Comparison of ENCODE assay signal across 8 cellular contexts in the genomic region with DNA sequence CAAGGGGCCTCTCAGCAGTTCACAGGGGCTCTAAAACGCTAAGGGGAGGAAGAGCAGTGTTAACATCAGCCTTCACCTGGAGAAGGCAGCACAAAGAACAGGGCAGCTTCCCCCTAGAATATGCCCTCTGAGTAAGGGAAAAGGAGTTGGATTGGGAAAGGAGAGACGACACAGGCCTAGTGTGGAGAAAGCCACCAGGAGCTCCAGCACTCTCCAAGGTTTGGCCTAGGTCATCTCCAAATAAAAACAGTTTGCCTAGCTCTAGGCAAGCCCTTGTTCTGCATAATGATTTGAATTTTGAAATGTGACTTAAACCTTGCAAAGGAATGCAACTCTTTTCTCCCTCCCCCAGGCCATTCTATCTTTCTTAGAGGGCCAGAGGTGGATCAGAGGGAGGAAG.
DNase-seq lines count a peak whose midpoint lies in the region; ATAC-seq and TF ChIP-seq lines count a peak whose summit lies in the region.

No MANE protein-coding gene starts in this region.

- peak overlapping the region; percentile 23 for H2BK120ac ChIP-seq in trophoblast cell (ENCODE audit: insufficient read depth, low read length, poor library complexity)

- H3K27me3 ChIP-seq in trophoblast cell (ENCODE audit: insufficient read depth, low read length), result no peaks in the 10 kb centered on the region

- peaks cover 10 to 19% of the 10 kb centered on the region in 2 experiments for H3K4me1 ChIP-seq in trophoblast cell (ENCODE audit: control insufficient read depth in 1 of 2, insufficient read depth in 2 of 2, low read length in 2 of 2)

- peak overlapping the region; percentile 13 for H3K18ac ChIP-seq in trophoblast cell (ENCODE audit: low read length)

- DNase-seq in EL (peak; percentile 17), fibroblast of peridontal ligament (ENCODE audit: extremely low read depth) (peak; percentile 31), trophoblast cell (peak in 1 of 2 donors; percentile 24), NCI-H2196 treated with DMSO at 0.1 percent for 48 hours (lab: John Stamatoyannopoulos, UW; ENCODE audit: unreplicated experiment) (no peak)

- peak overlapping the region; percentile 6 for H3K4ac ChIP-seq in trophoblast cell (ENCODE audit: low read depth, low read length)

- no CpG with 5 or more reads among the region's 2 CpGs for WGBS in trophoblast cell (ENCODE audit: extremely low coverage, insufficient coverage, insufficient read length)

- peak overlapping the region; percentile 3 for H4K12ac ChIP-seq in trophoblast cell (ENCODE audit: low read depth, low read length)

- H3K9ac ChIP-seq in trophoblast cell (ENCODE audit: low read length), result no peak overlapping the region

- ATAC-seq in SK-N-SH treated with all-trans-retinoic acid at 6 μM for 48 hours (peak; percentile 12), GM21526 (IDR thresholded peaks at IDR 0.05; ENCODE audit: low FRiP score, unreplicated experiment) (no peak), HG03354 (IDR thresholded peaks at IDR 0.05; ENCODE audit: poor library complexity, severe bottlenecking, unreplicated experiment) (no peak), GM21717 (IDR thresholded peaks at IDR 0.05; ENCODE audit: unreplicated experiment) (no peak)

- peak overlapping the region; percentile 57 for H3K4me2 ChIP-seq in trophoblast cell (ENCODE audit: low read length)

- peak overlapping the region; percentile 48 for H2AK5ac ChIP-seq in trophoblast cell (ENCODE audit: low read length)

- peak overlapping the region; percentile 69 for H4K91ac ChIP-seq in trophoblast cell (ENCODE audit: low read depth, low read length)

- no peaks in the 10 kb centered on the region for H3K36me3 ChIP-seq in trophoblast cell (ENCODE audit: control insufficient read depth in 1 of 2, insufficient read depth in 2 of 2, low read length in 2 of 2)

- peak overlapping the region; percentile 64 for H4K8ac ChIP-seq in trophoblast cell (ENCODE audit: low read depth, low read length)

- H3K27ac ChIP-seq in trophoblast cell (ENCODE audit: low read depth, low read length), result peak overlapping the region; percentile 84

- H2BK12ac ChIP-seq in trophoblast cell (ENCODE audit: low read length), result peak overlapping the region; percentile 7

- peak overlapping the region; percentile 10 for H3K14ac ChIP-seq in trophoblast cell (ENCODE audit: low read length)

- H2BK5ac ChIP-seq in trophoblast cell (ENCODE audit: low read depth, low read length, poor library complexity), result peak overlapping the region; percentile 37

- H2AFZ ChIP-seq in trophoblast cell (ENCODE audit: insufficient read depth, low read length, poor library complexity), result peak overlapping the region; percentile 77

- peaks cover 15% of the 10 kb centered on the region for H3K79me1 ChIP-seq in trophoblast cell (ENCODE audit: low read length)

- no peak overlapping the region for H3K23ac ChIP-seq in trophoblast cell (ENCODE audit: low read length)

- H3K79me2 ChIP-seq in trophoblast cell (ENCODE audit: control insufficient read depth, insufficient read depth, low read length, poor library complexity), result no peaks in the 10 kb centered on the region

- H3K4me3 ChIP-seq in trophoblast cell (ENCODE audit: low read depth, low read length), result no peak overlapping the region

- no peaks in the 10 kb centered on the region for H3K9me3 ChIP-seq in trophoblast cell (ENCODE audit: insufficient read depth, low read depth, low read length)

TF ChIP-seq in SK-N-SH treated with all-trans-retinoic acid at 6 μM for 48 hours, 23 proteins besides CTCF, POLR2A, EP300 and RAD21:
- no peak for TF ChIP-seq TSHZ2 (CRISPR knock-in tag; IDR thresholded peaks at IDR 0.05)
- TF ChIP-seq, protein P1, sequence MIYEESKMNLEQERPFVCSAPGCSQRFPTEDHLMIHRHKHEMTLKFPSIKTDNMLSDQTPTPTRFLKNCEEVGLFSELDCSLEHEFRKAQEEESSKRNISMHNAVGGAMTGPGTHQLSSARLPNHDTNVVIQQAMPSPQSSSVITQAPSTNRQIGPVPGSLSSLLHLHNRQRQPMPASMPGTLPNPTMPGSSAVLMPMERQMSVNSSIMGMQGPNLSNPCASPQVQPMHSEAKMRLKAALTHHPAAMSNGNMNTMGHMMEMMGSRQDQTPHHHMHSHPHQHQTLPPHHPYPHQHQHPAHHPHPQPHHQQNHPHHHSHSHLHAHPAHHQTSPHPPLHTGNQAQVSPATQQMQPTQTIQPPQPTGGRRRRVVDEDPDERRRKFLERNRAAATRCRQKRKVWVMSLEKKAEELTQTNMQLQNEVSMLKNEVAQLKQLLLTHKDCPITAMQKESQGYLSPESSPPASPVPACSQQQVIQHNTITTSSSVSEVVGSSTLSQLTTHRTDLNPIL (CRISPR knock-in tag; IDR thresholded peaks at IDR 0.05; ENCODE audit: low read depth), result no peak
